Comparison of ENCODE assay signal across 8 cellular contexts in genomic region chr17:43673516-43674323, GRCh38. TPM values are rescaled to one million over a fixed set of nuclear protein-coding genes. Genes with fewer than 3 reads are reported as not detected.
DNase-seq lines count a peak whose midpoint lies in the region; ATAC-seq and TF ChIP-seq lines count a peak whose summit lies in the region.

No MANE protein-coding gene starts in this region.

- no peak overlapping the region for H3K27ac Mint-ChIP-seq in CD8-positive, alpha-beta T cell

- no TSS peak for BruUV-seq in PC-9 (replicated peaks; lab: Mats Ljungman, UMichigan)

- no peaks in the 10 kb centered on the region for H3K9me3 ChIP-seq in CD8-positive, alpha-beta T cell (ENCODE audit: low read length)
- no peaks in the 10 kb centered on the region for H3K9me3 ChIP-seq in PC-9 (ENCODE audit: insufficient read depth, low read depth)
- no peaks in the 10 kb centered on the region for H3K9me3 ChIP-seq in neural cell (ENCODE audit: low read length)
- H3K9me3 ChIP-seq in stomach = no peaks in the 10 kb centered on the region

- no peaks in the 10 kb centered on the region for H3K36me3 Mint-ChIP-seq in CD8-positive, alpha-beta T cell

- CTCF ChIA-PET in CD8-positive, alpha-beta T cell (lab: Charles Lee) = interaction anchor here (0.6 to 3.5 kb wide), 35 partner anchors 8 to 282 kb away, joined by 3 to 17 read pairs (median 4); partner anchors contain the start of gene SOST
- CTCF ChIA-PET in PC-9 (lab: Charles Lee) = interaction anchor here (0.6 to 2.4 kb wide), 8 partner anchors 90 to 150 kb away, joined by 3 to 24 read pairs (median 4); no protein-coding TSS in a partner anchor

- H3K4me1 Mint-ChIP-seq in CD8-positive, alpha-beta T cell (ENCODE audit: low read depth) = peaks cover 11% of the 10 kb centered on the region

- H3K27me3 ChIP-seq in CD8-positive, alpha-beta T cell (ENCODE audit: insufficient read depth, low read length) = no peaks in the 10 kb centered on the region
- no peaks in the 10 kb centered on the region for H3K27me3 ChIP-seq in PC-9 (ENCODE audit: insufficient read depth, low read depth)
- H3K27me3 ChIP-seq in neural cell (ENCODE audit: insufficient read depth, low read depth, low read length) = no peaks in the 10 kb centered on the region
- no peaks in the 10 kb centered on the region for H3K27me3 ChIP-seq in stomach

- peak; percentile 86 for TF ChIP-seq CTCF in CD8-positive, alpha-beta T cell (IDR thresholded peaks at IDR 0.05)
- TF ChIP-seq CTCF in PC-9 (conservative IDR thresholded peaks at IDR 0.05) = peak; percentile 95
- peak; percentile 72 for TF ChIP-seq CTCF in neural cell (IDR thresholded peaks at IDR 0.05; ENCODE audit: poor library complexity, severe bottlenecking)
- TF ChIP-seq CTCF in stomach (IDR thresholded peaks at IDR 0.05) = peak in 5 of 7 experiments; percentile 76 to 95 (median 91)

- peak; percentile 68 for TF ChIP-seq RAD21 in neural cell (conservative IDR thresholded peaks at IDR 0.05)

- H3F3A ChIP-seq in PC-9 (ENCODE audit: insufficient read depth, low read depth) (peaks cover 25% of the 10 kb centered on the region; the same call in 1 of the 2 replicates), neural cell (ENCODE audit: insufficient read depth, low read length, poor library complexity, severe bottlenecking) (no peaks in the 10 kb centered on the region)

- H4K20me1 ChIP-seq in PC-9 (ENCODE audit: insufficient read depth) (no peaks in the 10 kb centered on the region), neural cell (ENCODE audit: insufficient read depth) (no peaks in the 10 kb centered on the region)

- intact Hi-C loops in CD8-positive, alpha-beta T cell (cut with DNase I, micrococcal nuclease) = loop anchor here (1.0 kb wide), 1 partner anchor 97 kb away; no protein-coding TSS in a partner anchor
- intact Hi-C loops in PC-9 (cut with micrococcal nuclease; ENCODE audit: unreplicated experiment) (loop anchor here (1.0 to 5.0 kb wide), 4 partner anchors 76 to 279 kb away; no protein-coding TSS in a partner anchor), stomach (cut with DNase I; ENCODE audit: low total_unique reads) (loop anchor here (2.0 kb wide), 1 partner anchor 97 kb away; no protein-coding TSS in a partner anchor)

- no peaks in the 10 kb centered on the region for H3K9me2 ChIP-seq in PC-9 (ENCODE audit: insufficient read depth)
- no peaks in the 10 kb centered on the region for H3K9me2 ChIP-seq in neural cell (ENCODE audit: insufficient read depth, low read length)

- H3K27ac ChIP-seq in CD8-positive, alpha-beta T cell (ENCODE audit: low read depth, low read length) = no peak overlapping the region
- H3K27ac ChIP-seq in PC-9 = no peak overlapping the region
- H3K27ac ChIP-seq in neural cell (ENCODE audit: low read length) = no peak overlapping the region
- H3K27ac ChIP-seq in stomach = no peak overlapping the region

- H3K4me3 Mint-ChIP-seq in CD8-positive, alpha-beta T cell = no peak overlapping the region

- H3K4me2 ChIP-seq in PC-9 = no peak overlapping the region
- no peak overlapping the region for H3K4me2 ChIP-seq in neural cell (ENCODE audit: low read length)

- ATAC-seq in CD8-positive, alpha-beta T cell = peak; percentile 76
- no peak for ATAC-seq in GM19328 (IDR thresholded peaks at IDR 0.05; ENCODE audit: unreplicated experiment)

- TF ChIP-seq EP300 in neural cell (conservative IDR thresholded peaks at IDR 0.05; ENCODE audit: poor library complexity, severe bottlenecking) = no peak
- no peak for TF ChIP-seq EP300 in stomach (IDR thresholded peaks at IDR 0.05)

- H2AFZ ChIP-seq in PC-9 (no peak overlapping the region), neural cell (ENCODE audit: low read depth, low read length) (no peak overlapping the region)

- POLR2A ChIA-PET in CD8-positive, alpha-beta T cell (lab: Charles Lee) = interaction anchor here (0.6 to 1.2 kb wide), 3 partner anchors 95 to 99 kb away, joined by 3 to 5 read pairs (median 5); no protein-coding TSS in a partner anchor
- POLR2A ChIA-PET in PC-9 (lab: Charles Lee; ENCODE audit: unreplicated experiment) = no interaction called here

- 56 to 60% (median 58%) methylated on average over 13 to 14 of the region's 14 CpGs for WGBS in stomach, 5 donors

- peaks cover 9% of the 10 kb centered on the region for H3K4me1 ChIP-seq in CD8-positive, alpha-beta T cell (ENCODE audit: insufficient read depth, low read length)
- H3K4me1 ChIP-seq in PC-9 (replicated peaks; ENCODE audit: insufficient read depth) (peaks cover 40% of the 10 kb centered on the region), stomach (peaks cover 6 to 21% (median 13%) of the 10 kb centered on the region in 4 donors)

- peak; percentile 53 to 79 (median 63) for DNase-seq in CD8-positive, alpha-beta T cell
- peak; percentile 46 for DNase-seq in HPDE6-E6E7 (ENCODE audit: extremely low spot score)
- DNase-seq in PC-9 = peak; percentile 57 to 76
- DNase-seq in activated T-cell treated with anti-CD3 and anti-CD28 coated beads, Interleukin-2, amount 50 U/mL, for 1 hour = peak; percentile 77
- DNase-seq in fibroblast of gingiva (ENCODE audit: low read depth) = peak; percentile 36
- DNase-seq in stomach = peak; percentile 82

- no peak overlapping the region for H3K4me3 ChIP-seq in CD8-positive, alpha-beta T cell (ENCODE audit: low read depth, low read length)
- H3K4me3 ChIP-seq in PC-9 (no peak overlapping the region), neural cell (ENCODE audit: low read length) (no peak overlapping the region), stomach (no peak overlapping the region)

- peaks cover 2% of the 10 kb centered on the region for H3K27me3 Mint-ChIP-seq in CD8-positive, alpha-beta T cell (ENCODE audit: low read depth)

- no peaks in the 10 kb centered on the region for H3K9me3 Mint-ChIP-seq in CD8-positive, alpha-beta T cell

- no peaks in the 10 kb centered on the region for H3K79me2 ChIP-seq in PC-9 (ENCODE audit: low read depth)
- H3K79me2 ChIP-seq in neural cell (replicated peaks; ENCODE audit: insufficient read depth, low read length) = no peaks in the 10 kb centered on the region

- H3K36me3 ChIP-seq in CD8-positive, alpha-beta T cell (ENCODE audit: insufficient read depth, low read length) = no peaks in the 10 kb centered on the region
- H3K36me3 ChIP-seq in PC-9 (ENCODE audit: low read depth) (no peaks in the 10 kb centered on the region), neural cell (ENCODE audit: insufficient read depth, low read length) (no peaks in the 10 kb centered on the region), stomach (no peaks in the 10 kb centered on the region)

- H3K9ac ChIP-seq in neural cell (ENCODE audit: low read length) = no peak overlapping the region

- TF ChIP-seq POLR2A in stomach (IDR thresholded peaks at IDR 0.05) = no peak

TF ChIP-seq in neural cell, 6 proteins besides CTCF, POLR2A, EP300 and RAD21:
- TF ChIP-seq TAF1 (IDR thresholded peaks at IDR 0.05; ENCODE audit: low read depth) (no peak), SMC3 (conservative IDR thresholded peaks at IDR 0.05; ENCODE audit: poor library complexity) (peak; percentile 76), MXI1 (conservative IDR thresholded peaks at IDR 0.05; ENCODE audit: poor library complexity, severe bottlenecking) (no peak)
- TF ChIP-seq, protein P1, sequence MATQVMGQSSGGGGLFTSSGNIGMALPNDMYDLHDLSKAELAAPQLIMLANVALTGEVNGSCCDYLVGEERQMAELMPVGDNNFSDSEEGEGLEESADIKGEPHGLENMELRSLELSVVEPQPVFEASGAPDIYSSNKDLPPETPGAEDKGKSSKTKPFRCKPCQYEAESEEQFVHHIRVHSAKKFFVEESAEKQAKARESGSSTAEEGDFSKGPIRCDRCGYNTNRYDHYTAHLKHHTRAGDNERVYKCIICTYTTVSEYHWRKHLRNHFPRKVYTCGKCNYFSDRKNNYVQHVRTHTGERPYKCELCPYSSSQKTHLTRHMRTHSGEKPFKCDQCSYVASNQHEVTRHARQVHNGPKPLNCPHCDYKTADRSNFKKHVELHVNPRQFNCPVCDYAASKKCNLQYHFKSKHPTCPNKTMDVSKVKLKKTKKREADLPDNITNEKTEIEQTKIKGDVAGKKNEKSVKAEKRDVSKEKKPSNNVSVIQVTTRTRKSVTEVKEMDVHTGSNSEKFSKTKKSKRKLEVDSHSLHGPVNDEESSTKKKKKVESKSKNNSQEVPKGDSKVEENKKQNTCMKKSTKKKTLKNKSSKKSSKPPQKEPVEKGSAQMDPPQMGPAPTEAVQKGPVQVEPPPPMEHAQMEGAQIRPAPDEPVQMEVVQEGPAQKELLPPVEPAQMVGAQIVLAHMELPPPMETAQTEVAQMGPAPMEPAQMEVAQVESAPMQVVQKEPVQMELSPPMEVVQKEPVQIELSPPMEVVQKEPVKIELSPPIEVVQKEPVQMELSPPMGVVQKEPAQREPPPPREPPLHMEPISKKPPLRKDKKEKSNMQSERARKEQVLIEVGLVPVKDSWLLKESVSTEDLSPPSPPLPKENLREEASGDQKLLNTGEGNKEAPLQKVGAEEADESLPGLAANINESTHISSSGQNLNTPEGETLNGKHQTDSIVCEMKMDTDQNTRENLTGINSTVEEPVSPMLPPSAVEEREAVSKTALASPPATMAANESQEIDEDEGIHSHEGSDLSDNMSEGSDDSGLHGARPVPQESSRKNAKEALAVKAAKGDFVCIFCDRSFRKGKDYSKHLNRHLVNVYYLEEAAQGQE (IDR thresholded peaks at IDR 0.05; ENCODE audit: borderline replicate concordance) = no peak

RNA-seq across cellular contexts. Expression of gene MEOX1, which starts 12.0 kb away (rescaled TPM):
- total RNA-seq in CD8-positive, alpha-beta T cell = under 1 TPM; 0.11 to 0.36 TPM
- 0.25 and 0.72 TPM in 2 replicates for total RNA-seq in PC-9 (2021)
- polyA plus RNA-seq in neural cell = 0.50 TPM in 1 of 2 replicates, not detected in the other
- not detected in 2 replicates for polyA minus RNA-seq in neural cell
- total RNA-seq in stomach = 1 to 10 TPM in 2 of 5 donors, not detected in 3; 2.0 to 5.1 TPM
- polyA plus RNA-seq in stomach = 1 to 10 TPM; 1.2 to 3.3 (median 2.6) TPM
